8 cellular contexts compared by ENCODE assay signal in genomic region chr14:68683326-68683725, GRCh38.
DNase-seq lines count a peak whose midpoint lies in the region; ATAC-seq and TF ChIP-seq lines count a peak whose summit lies in the region.

No MANE protein-coding gene starts in this region.

- H4K20me1 ChIP-seq in BLaER1 treated with 17β-estradiol and CSF1 and Interleukin-3, amounts not matched to agents 10 nM and 100 nM = no peaks in the 10 kb centered on the region
- no peaks in the 10 kb centered on the region for H4K20me1 ChIP-seq in OCI-LY3 (ENCODE audit: insufficient read depth, low read length)

- H3K4me1 Mint-ChIP-seq in neural crest cell = peaks cover 74% of the 10 kb centered on the region

- intact Hi-C loops in dorsolateral prefrontal cortex (cut with DNase I) = no loop called here

- no peaks in the 10 kb centered on the region for H3K27me3 ChIP-seq in BLaER1 treated with 17β-estradiol and CSF1 and Interleukin-3, amounts not matched to agents 10 nM and 100 nM
- H3K27me3 ChIP-seq in OCI-LY3 (ENCODE audit: low read depth, low read length) (no peaks in the 10 kb centered on the region), dorsolateral prefrontal cortex (no peaks in the 10 kb centered on the region)

- H3K4me3 ChIP-seq in BLaER1 treated with 17β-estradiol and CSF1 and Interleukin-3, amounts not matched to agents 10 nM and 100 nM = peak overlapping the region in 4 of 10 experiments; percentile 1 to 32 (median 8); a peak in 7 of 20 replicates
- H3K4me3 ChIP-seq in OCI-LY3 (ENCODE audit: low read length) (no peak overlapping the region), dorsolateral prefrontal cortex (no peak overlapping the region)

- H3K4me1 ChIP-seq in BLaER1 treated with 17β-estradiol and CSF1 and Interleukin-3, amounts not matched to agents 10 nM and 100 nM = peaks cover 77 to 95% (median 93%) of the 10 kb centered on the region in 10 experiments
- peaks cover 43% of the 10 kb centered on the region for H3K4me1 ChIP-seq in OCI-LY3 (ENCODE audit: low read length)

- peaks cover 5% of the 10 kb centered on the region for H3K36me3 Mint-ChIP-seq in neural crest cell (ENCODE audit: low read depth)

- no peaks in the 10 kb centered on the region for H3K27me3 Mint-ChIP-seq in neural crest cell (ENCODE audit: low read depth)

- peaks cover 2% of the 10 kb centered on the region for H3K9me3 Mint-ChIP-seq in neural crest cell

- H3K79me2 ChIP-seq in OCI-LY3 (ENCODE audit: low read length) = no peaks in the 10 kb centered on the region

- peak overlapping the region; percentile 96 for H3K27ac Mint-ChIP-seq in neural crest cell (ENCODE audit: unreplicated experiment)

- H3K9ac ChIP-seq in BLaER1 treated with 17β-estradiol and CSF1 and Interleukin-3, amounts not matched to agents 10 nM and 100 nM = peak overlapping the region; percentile 80 to 95 (median 87)
- no peak overlapping the region for H3K9ac ChIP-seq in OCI-LY3 (ENCODE audit: low read length)

- peak overlapping the region; percentile 96 to 100 (median 99) for H3K27ac ChIP-seq in BLaER1 treated with 17β-estradiol and CSF1 and Interleukin-3, amounts not matched to agents 10 nM and 100 nM
- no peak overlapping the region for H3K27ac ChIP-seq in OCI-LY3 (ENCODE audit: low read length)
- peak overlapping the region in 51 of 59 donors; percentile 7 to 87 (median 54) for H3K27ac ChIP-seq in dorsolateral prefrontal cortex

- peak overlapping the region; percentile 58 for H3K4me3 Mint-ChIP-seq in neural crest cell

- TF ChIP-seq CTCF in OCI-LY3 (IDR thresholded peaks at IDR 0.05; ENCODE audit: low read depth, low read length) (no peak), dorsolateral prefrontal cortex (IDR thresholded peaks at IDR 0.05 in 54 of 56, conservative IDR thresholded peaks at IDR 0.05 in 2 of 56; ENCODE audit: low read depth in 1 of 56, partially characterized antibody in 56 of 56) (no peak), neural crest cell (conservative IDR thresholded peaks at IDR 0.05) (no peak)

- no peak overlapping the region for H2AFZ ChIP-seq in OCI-LY3 (ENCODE audit: low read depth, low read length)

- peaks cover 0 to 15% (median under 1%) of the 10 kb centered on the region in 11 experiments; a peak in 9 of 22 replicates for H3K9me3 ChIP-seq in BLaER1 treated with 17β-estradiol and CSF1 and Interleukin-3, amounts not matched to agents 10 nM and 100 nM (replicated peaks in 1 of 11)
- H3K9me3 ChIP-seq in OCI-LY3 (ENCODE audit: insufficient read depth, low read length) = no peaks in the 10 kb centered on the region

- 0 out of 22 replicates have a peak, but pooled peaks cover 0 to 9% (median 0%) of the 10 kb centered on the region in 11 experiments for H3K36me3 ChIP-seq in BLaER1 treated with 17β-estradiol and CSF1 and Interleukin-3, amounts not matched to agents 10 nM and 100 nM
- H3K36me3 ChIP-seq in OCI-LY3 (replicated peaks; ENCODE audit: low read depth, low read length) = no peaks in the 10 kb centered on the region

- H3K4me2 ChIP-seq in BLaER1 treated with 17β-estradiol and CSF1 and Interleukin-3, amounts not matched to agents 10 nM and 100 nM = peak overlapping the region; percentile 74 to 96 (median 87)
- H3K4me2 ChIP-seq in OCI-LY3 (ENCODE audit: low read length) = peak overlapping the region; percentile 32

- peak in 3 of 10 donors; percentile 39 to 59 (median 55) for DNase-seq in dorsolateral prefrontal cortex
- no peak for DNase-seq in neural crest cell (ENCODE audit: low read depth, low spot score)
- DNase-seq in GOT3 (lab: John Stamatoyannopoulos, UW) = no peak
- DNase-seq in NCI-H1436 treated with DMSO at 0.1 percent for 48 hours (lab: John Stamatoyannopoulos, UW) = no peak

- ATAC-seq in HG03342 (IDR thresholded peaks at IDR 0.05; ENCODE audit: unreplicated experiment) (no peak), HG02973 (IDR thresholded peaks at IDR 0.05; ENCODE audit: unreplicated experiment) (no peak)
